ENCODE assay signal across 1 cellular context in genomic region chr3:165642761-165643432, GRCh38.
TF ChIP-seq lines count a peak whose summit lies in the region.

No MANE protein-coding gene starts in this region.

TF ChIP-seq in SK-N-SH, 30 proteins besides CTCF, POLR2A, EP300 and RAD21 (continued from another document):
- TF ChIP-seq REST (IDR thresholded peaks at IDR 0.05; ENCODE audit: low read depth, low read length), result no peak
- no peak for TF ChIP-seq ZBTB33 (IDR thresholded peaks at IDR 0.05; ENCODE audit: borderline replicate concordance, low read depth)
- TF ChIP-seq ELF1 (IDR thresholded peaks at IDR 0.05), result no peak
- TF ChIP-seq USF2 (IDR thresholded peaks at IDR 0.05; ENCODE audit: borderline replicate concordance, low read depth, low read length), result no peak
